Comparison of ENCODE assay signal across 1 cellular context in the genomic region with DNA sequence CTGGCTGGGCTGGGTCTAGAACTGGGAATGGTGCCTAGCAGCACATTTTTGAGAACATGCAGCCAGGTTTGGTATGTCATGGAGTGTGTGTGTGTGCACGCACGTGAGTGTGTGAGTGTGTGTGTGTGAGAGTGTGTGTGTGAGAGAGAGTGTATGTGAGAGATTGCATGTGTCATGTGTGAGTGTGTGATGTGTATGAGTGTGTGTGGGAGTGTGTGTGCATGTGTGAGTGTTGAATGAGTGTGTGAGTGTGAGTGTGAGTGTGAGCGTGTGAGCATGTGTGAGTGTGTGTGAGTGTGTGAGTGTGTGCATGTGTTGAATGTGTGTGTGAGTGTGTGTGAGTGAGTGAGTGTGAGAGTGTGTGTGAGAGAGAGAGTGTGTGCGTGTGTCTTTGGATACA.
TF ChIP-seq lines count a peak whose summit lies in the region.

No MANE protein-coding gene starts in this region.

TF ChIP-seq in H1, 55 proteins besides CTCF, POLR2A, EP300 and RAD21 (continued from another document):
- TF ChIP-seq SAP30 (IDR thresholded peaks at IDR 0.05; ENCODE audit: insufficient read depth, insufficient replicate concordance, low read length): no peak
- no peak for TF ChIP-seq KDM1A (IDR thresholded peaks at IDR 0.05; ENCODE audit: borderline replicate concordance, low read length)
- no peak for TF ChIP-seq EGR1 (IDR thresholded peaks at IDR 0.05; ENCODE audit: borderline replicate concordance, low read depth, low read length)
- no peak for TF ChIP-seq RFX5 (IDR thresholded peaks at IDR 0.05; ENCODE audit: borderline replicate concordance, low read depth, low read length)
TF ChIP-seq in H1: peak in this region for 0.
